Comparison of ENCODE assay signal across 9 cellular contexts in genomic region chr9:124217839-124218437, GRCh38. TPM values are rescaled to one million over a fixed set of nuclear protein-coding genes. Genes with fewer than 3 reads are reported as not detected.
DNase-seq lines count a peak whose midpoint lies in the region; ATAC-seq and TF ChIP-seq lines count a peak whose summit lies in the region.
"Had no signal": no experiment of that assay in that cellular context is flagged by ENCODE, and none has a peak within 500 bp of the region (broad histone marks: within the 10 kb centered on the region; RNA-seq: fewer than 3 reads in every experiment).

No MANE protein-coding gene starts in this region.

- peak overlapping the region in 5 of 8 donors; percentile 20 to 88 (median 58) for H3K4me3 Mint-ChIP-seq in CD4-positive, alpha-beta memory T cell

- ATAC-seq in HG02759 (IDR thresholded peaks at IDR 0.05; ENCODE audit: unreplicated experiment) (peak; percentile 28), lower lobe of right lung (no peak), GM18502 (IDR thresholded peaks at IDR 0.05; ENCODE audit: poor library complexity, unreplicated experiment) (no peak), HG02981 (IDR thresholded peaks at IDR 0.05; ENCODE audit: unreplicated experiment) (no peak), HG03159 (IDR thresholded peaks at IDR 0.05; ENCODE audit: unreplicated experiment) (no peak)

- peaks cover 59% of the 10 kb centered on the region for H3K4me1 ChIP-seq in CD4-positive, alpha-beta memory T cell (ENCODE audit: insufficient read depth, low read length)
- peaks cover 92% of the 10 kb centered on the region for H3K4me1 ChIP-seq in lower lobe of right lung

- CTCF ChIA-PET in CD4-positive, alpha-beta memory T cell (lab: Charles Lee; ENCODE audit: partially characterized antibody): interaction anchor here (1.8 kb wide), 1 partner anchor 12 kb away, joined by 3 read pairs; no protein-coding TSS in a partner anchor

- H3K36me3 Mint-ChIP-seq in CD4-positive, alpha-beta memory T cell: no peaks in the 10 kb centered on the region

- H3K27me3 Mint-ChIP-seq in CD4-positive, alpha-beta memory T cell: no peaks in the 10 kb centered on the region

- no peak overlapping the region for H3K4me3 ChIP-seq in CD4-positive, alpha-beta memory T cell (ENCODE audit: low read length in 2 of 2)
- H3K4me3 ChIP-seq in lower lobe of right lung: no peak overlapping the region

- no peaks in the 10 kb centered on the region for H3K9me3 Mint-ChIP-seq in CD4-positive, alpha-beta memory T cell

- intact Hi-C loops in CD4-positive, alpha-beta memory T cell (cut with micrococcal nuclease): no loop called here
- intact Hi-C loops in lower lobe of right lung (cut with DNase I): no loop called here

- in situ Hi-C loops in G401 (cut with HindIII; ENCODE audit: low sequenced_read_pairs): no loop called here

- peak overlapping the region in 5 of 7 donors; percentile 27 to 88 (median 68) for H3K27ac Mint-ChIP-seq in CD4-positive, alpha-beta memory T cell

- no peaks in the 10 kb centered on the region for H3K27me3 ChIP-seq in CD4-positive, alpha-beta memory T cell (ENCODE audit: insufficient read depth, low read length)
- H3K27me3 ChIP-seq in lower lobe of right lung (ENCODE audit: low read depth): no peaks in the 10 kb centered on the region

- no peak for DNase-seq in CD4-positive, alpha-beta memory T cell
- peak; percentile 72 for DNase-seq in UCSD-AML1 (lab: John Stamatoyannopoulos, UW; ENCODE audit: unreplicated experiment)
- DNase-seq in lower lobe of right lung: no peak
- no peak for DNase-seq in G401 (ENCODE audit: low spot score)
- DNase-seq: NCI-H774 had no signal

- H3K27ac ChIP-seq in CD4-positive, alpha-beta memory T cell (ENCODE audit: low read depth, low read length): no peak overlapping the region
- peak overlapping the region; percentile 70 for H3K27ac ChIP-seq in lower lobe of right lung

- POLR2A ChIA-PET in CD4-positive, alpha-beta memory T cell (lab: Charles Lee; ENCODE audit: partially characterized antibody): interaction anchor here (0.7 to 2.4 kb wide), 3 partner anchors 13 to 20 kb away, joined by 3 to 7 read pairs (median 3); no protein-coding TSS in a partner anchor

- H3K9me3 ChIP-seq in CD4-positive, alpha-beta memory T cell (ENCODE audit: control insufficient read depth in 1 of 2, low read length in 2 of 2): no peaks in the 10 kb centered on the region
- no peaks in the 10 kb centered on the region for H3K9me3 ChIP-seq in lower lobe of right lung

- H3K36me3 ChIP-seq in CD4-positive, alpha-beta memory T cell (ENCODE audit: insufficient read depth, low read length): no peaks in the 10 kb centered on the region
- no peaks in the 10 kb centered on the region for H3K36me3 ChIP-seq in lower lobe of right lung

- TF ChIP-seq CTCF in lower lobe of right lung (IDR thresholded peaks at IDR 0.05): no peak

- H3K4me1 Mint-ChIP-seq in CD4-positive, alpha-beta memory T cell: peaks cover 44 to 73% (median 57%) of the 10 kb centered on the region in 4 donors

RNA-seq across cellular contexts. Expression of gene NEK6, which starts 39.8 kb away (rescaled TPM):
- total RNA-seq in CD4-positive, alpha-beta memory T cell: 10 to 100 TPM in 1 of 2 experiments, 1 to 10 TPM in 1; 9.9 to 11.7 TPM
- polyA plus RNA-seq in CD4-positive, alpha-beta memory T cell: 1 to 10 TPM; 3.8 to 7.1 TPM
- total RNA-seq in lower lobe of right lung: 125 TPM
- 26.6 and 41.2 TPM in 2 replicates for total RNA-seq in G401 (2014; rRNA removed; shearing (Covaris generic))
